Comparison of ENCODE assay signal across 10 cellular contexts in genomic region chr7:47792521-47793121, GRCh38.
DNase-seq lines count a peak whose midpoint lies in the region; ATAC-seq and TF ChIP-seq lines count a peak whose summit lies in the region.
"Had no signal": no experiment of that assay in that cellular context is flagged by ENCODE, and none has a peak within 500 bp of the region (broad histone marks: within the 10 kb centered on the region; RNA-seq: fewer than 3 reads in every experiment).

No MANE protein-coding gene starts in this region.

- intact Hi-C loops in left ventricle myocardium superior (cut with micrococcal nuclease): no loop called here
- intact Hi-C loops in sciatic nerve (cut with DNase I): no loop called here

- peaks cover 12% of the 10 kb centered on the region; the same call in 1 of the 2 replicates for H3K36me3 Mint-ChIP-seq in HFFc6 (ENCODE audit: low read depth)
- H3K36me3 Mint-ChIP-seq: activated naive CD4-positive, alpha-beta T cell treated with anti-CD3 and anti-CD28 coated beads, Interleukin-2, amount 10 ng/mL, durations not matched to agents 7 days and 5 days had no signal

- H3K9me3 Mint-ChIP-seq in HFFc6: peaks cover 4% of the 10 kb centered on the region
- H3K9me3 Mint-ChIP-seq: activated naive CD4-positive, alpha-beta T cell treated with anti-CD3 and anti-CD28 coated beads, Interleukin-2, amount 10 ng/mL, durations not matched to agents 7 days and 5 days had no signal

- peaks cover 74% of the 10 kb centered on the region for H3K4me1 Mint-ChIP-seq in HFFc6 (ENCODE audit: low read depth)
- H3K4me1 Mint-ChIP-seq: activated naive CD4-positive, alpha-beta T cell treated with anti-CD3 and anti-CD28 coated beads, Interleukin-2, amount 10 ng/mL, durations not matched to agents 7 days and 5 days had no signal

- H3K4me3 Mint-ChIP-seq in HFFc6: no peak overlapping the region
- H3K4me3 Mint-ChIP-seq: activated naive CD4-positive, alpha-beta T cell treated with anti-CD3 and anti-CD28 coated beads, Interleukin-2, amount 10 ng/mL, durations not matched to agents 7 days and 5 days had no signal

- ATAC-seq in left ventricle myocardium superior (peak; percentile 51), sciatic nerve (no peak), GM21381 (IDR thresholded peaks at IDR 0.05; ENCODE audit: unreplicated experiment) (no peak), GM21367 (IDR thresholded peaks at IDR 0.05; ENCODE audit: unreplicated experiment) (no peak)

- TF ChIP-seq CTCF in HFFc6 (IDR thresholded peaks at IDR 0.05): peak; percentile 75

- no peaks in the 10 kb centered on the region; the same call in none of the 2 replicates for H3K27me3 Mint-ChIP-seq in HFFc6 (ENCODE audit: insufficient read depth)

- DNase-seq in A172 (ENCODE audit: low spot score) (peak; percentile 50), HFFc6 (peak; percentile 25), SKM-1 treated with dmso at 0.1 percent for 144 hours (lab: John Stamatoyannopoulos, UW; ENCODE audit: unreplicated experiment) (peak; percentile 38), left ventricle myocardium superior (no peak), sciatic nerve (ENCODE audit: low spot score) (no peak)
- no peak for DNase-seq in activated CD4-positive, alpha-beta T cell treated with anti-CD3 and anti-CD28 coated beads for 48 hours
- DNase-seq: activated naive CD4-positive, alpha-beta T cell treated with anti-CD3 and anti-CD28 coated beads, Interleukin-2, amount 10 ng/mL, durations not matched to agents 7 days and 5 days; NCI-H187 had no signal

- no peak overlapping the region for H3K27ac Mint-ChIP-seq in HFFc6
- H3K27ac Mint-ChIP-seq: activated naive CD4-positive, alpha-beta T cell treated with anti-CD3 and anti-CD28 coated beads, Interleukin-2, amount 10 ng/mL, durations not matched to agents 7 days and 5 days had no signal

Comparison
In these comparisons a context has a peak if more than half of its experiments do, and no peak if none do; other contexts are left out.
1. DNase-seq: peak in A172 (single experiment), HFFc6 (single experiment) and SKM-1 treated with dmso at 0.1 percent for 144 hours (single experiment); none in left ventricle myocardium superior (single experiment), sciatic nerve (single experiment) and activated CD4-positive, alpha-beta T cell treated with anti-CD3 and anti-CD28 coated beads for 48 hours (single experiment).